Comparison of ENCODE assay signal across 7 cellular contexts in genomic region chr19:3506384-3507340, GRCh38. TPM values are rescaled to one million over a fixed set of nuclear protein-coding genes. Genes with fewer than 3 reads are reported as not detected.
DNase-seq lines count a peak whose midpoint lies in the region; ATAC-seq and TF ChIP-seq lines count a peak whose summit lies in the region.

No MANE protein-coding gene starts in this region.

- intact Hi-C loops in natural killer cell (cut with micrococcal nuclease), result loop anchor here (2.0 kb wide), 1 partner anchor 66 kb away; the partner anchor contains the start of gene HMG20B

- peaks cover 0 to 2% of the 10 kb centered on the region in 2 donors for H3K9me3 ChIP-seq in esophagus (ENCODE audit: control insufficient read depth in 2 of 2, insufficient read depth in 1 of 2, low read depth in 1 of 2, low read length in 1 of 2)

- TF ChIP-seq CTCF in natural killer cell (IDR thresholded peaks at IDR 0.05), result no peak

- peak overlapping the region; percentile 86 to 98 for H3K4me3 ChIP-seq in esophagus (ENCODE audit: low read depth in 1 of 2, low read length in 2 of 2)

- DNase-seq in activated CD4-positive, alpha-beta T cell treated with anti-CD3 and anti-CD28 coated beads, Interleukin-2, amount 50 U/mL, for 1 hour, result peak; percentile 22
- DNase-seq in natural killer cell (peak; percentile 45), GM19240 (ENCODE audit: insufficient read length, low spot score) (no peak), cortex of kidney (lab: John Stamatoyannopoulos, UW) (no peak)

- peak overlapping the region; percentile 97 to 98 for H3K27ac Mint-ChIP-seq in natural killer cell

- H3K27ac ChIP-seq in esophagus (ENCODE audit: low read depth in 2 of 2, low read length in 1 of 2), result peak overlapping the region; percentile 86 to 99

- no peaks in the 10 kb centered on the region for H3K27me3 ChIP-seq in esophagus (ENCODE audit: control insufficient read depth in 1 of 2, insufficient read depth in 2 of 2, low read length in 2 of 2)

- peaks cover 4 to 11% of the 10 kb centered on the region in 2 donors for H3K36me3 ChIP-seq in esophagus (ENCODE audit: control insufficient read depth in 2 of 2, insufficient read depth in 2 of 2, low read length in 1 of 2)

- peak overlapping the region; percentile 94 for H3K4me3 Mint-ChIP-seq in natural killer cell

- no peaks in the 10 kb centered on the region for H3K36me3 Mint-ChIP-seq in natural killer cell

- peaks cover 39 to 49% of the 10 kb centered on the region in 2 donors for H3K4me1 Mint-ChIP-seq in natural killer cell

- H3K9me3 Mint-ChIP-seq in natural killer cell, result no peaks in the 10 kb centered on the region

- peaks cover 7 to 17% of the 10 kb centered on the region in 2 donors for H3K4me1 ChIP-seq in esophagus (ENCODE audit: control insufficient read depth in 2 of 2, insufficient read depth in 2 of 2, low read length in 1 of 2)

- WGBS in esophagus, 2 donors, result 0 to 1% methylated on average over 42 to 69 of the region's 69 CpGs

- no peaks in the 10 kb centered on the region for H3K27me3 Mint-ChIP-seq in natural killer cell (ENCODE audit: low read depth in 2 of 2)

- peak; percentile 23 for ATAC-seq in GM18873 (IDR thresholded peaks at IDR 0.05; ENCODE audit: low FRiP score, unreplicated experiment)
- ATAC-seq in HG03342 (IDR thresholded peaks at IDR 0.05; ENCODE audit: unreplicated experiment), result peak; percentile 12
- peak in 2 of 3 donors; percentile 14 to 17 for ATAC-seq in natural killer cell

RNA-seq across cellular contexts. Expression of gene FZR1, which starts 0.6 kb away (rescaled TPM):
- polyA plus RNA-seq in esophagus, result 10 to 100 TPM; 23.0 to 28.0 TPM
- 10 to 100 TPM; 89.1 to 98.3 (median 91.4) TPM for total RNA-seq in natural killer cell

RNA-seq across cellular contexts. Expression of gene DOHH, which starts 6.2 kb away (rescaled TPM):
- 10 to 100 TPM; 14.9 to 16.7 TPM for polyA plus RNA-seq in esophagus
- 1 to 10 TPM; 4.5 to 5.9 (median 4.6) TPM for total RNA-seq in natural killer cell

RNA-seq across cellular contexts. Expression of gene SMIM44, which starts 23.4 kb away (rescaled TPM):
- polyA plus RNA-seq in esophagus, result not detected
- total RNA-seq in natural killer cell, result not detected

RNA-seq across cellular contexts. Expression of gene SMIM24, which starts 26.3 kb away (rescaled TPM):
- polyA plus RNA-seq in esophagus, result under 1 TPM; 0.02 to 0.29 TPM
- under 1 TPM in 2 of 3 donors, not detected in 1; 0.33 to 0.42 TPM for total RNA-seq in natural killer cell

RNA-seq across cellular contexts. Expression of gene TEKTIP1, which starts 32.3 kb away (rescaled TPM):
- polyA plus RNA-seq in esophagus, result under 1 TPM; 0.08 to 0.41 TPM
- total RNA-seq in natural killer cell, result 10 to 100 TPM in 1 of 3 donors, 1 to 10 TPM in 2; 5.9 to 11.6 (median 6.4) TPM

Comparison
In these comparisons a context has a peak if more than half of its experiments do, and no peak if none do; other contexts are left out.
1. DNase-seq: peak in activated CD4-positive, alpha-beta T cell treated with anti-CD3 and anti-CD28 coated beads, Interleukin-2, amount 50 U/mL, for 1 hour (single experiment) and natural killer cell (single experiment); none in GM19240 (single experiment) and cortex of kidney (single experiment).
2. Peak in every context shown above with its lines, with median percentiles within 50 percentile points of each other: ATAC-seq.